ENCODE assay signal across 8 cellular contexts in the genomic region with DNA sequence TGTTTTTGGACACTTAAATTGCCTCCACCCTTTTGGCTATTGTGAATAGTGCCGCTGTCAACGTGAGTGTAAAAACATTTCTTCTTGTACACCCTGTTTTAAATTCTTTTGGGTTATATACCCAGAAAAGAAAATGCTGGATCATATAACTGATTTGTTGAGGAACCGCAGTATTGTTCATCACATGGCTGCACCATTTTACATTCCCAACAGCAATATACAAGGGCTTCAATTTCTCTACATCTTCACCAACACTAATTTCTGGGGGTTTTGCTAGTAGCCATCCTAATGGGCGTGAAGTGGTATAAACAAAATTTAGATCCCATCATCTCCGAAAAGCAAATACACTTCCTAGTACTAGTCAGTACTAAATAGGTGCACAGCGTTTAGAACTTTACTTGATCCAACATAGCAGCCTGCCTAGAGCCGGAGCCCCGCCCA. TPM values are rescaled to one million over a fixed set of nuclear protein-coding genes. Genes with fewer than 3 reads are reported as not detected.
A peak's percentile ranks its signal among the peaks of the same experiment; 100 is the strongest.
DNase-seq lines count a peak whose midpoint lies in the region; ATAC-seq and TF ChIP-seq lines count a peak whose summit lies in the region.

No MANE protein-coding gene starts in this region.

- H3K4me2 ChIP-seq in OCI-LY1 (ENCODE audit: low read length) (peak overlapping the region; percentile 76), trophoblast cell (ENCODE audit: low read length) (peak overlapping the region; percentile 57)

- H3K9ac ChIP-seq in OCI-LY1 (ENCODE audit: low read length) = peak overlapping the region; percentile 83
- no peak overlapping the region for H3K9ac ChIP-seq in trophoblast cell (ENCODE audit: low read length)

- no peak for DNase-seq in GM06990 (ENCODE audit: extremely low read depth, insufficient read length)
- no peak for DNase-seq in epithelial cell of esophagus (ENCODE audit: low read depth)
- no peak for DNase-seq in trophoblast cell
- no peak for DNase-seq in GM19240 (ENCODE audit: insufficient read length, low spot score)
- no peak for DNase-seq in HCEC 1CT

- H4K91ac ChIP-seq in trophoblast cell (ENCODE audit: low read depth, low read length) = peak overlapping the region; percentile 78

- H3K9me2 ChIP-seq in OCI-LY1 (ENCODE audit: low read depth, low read length) = no peaks in the 10 kb centered on the region

- H2AFZ ChIP-seq in OCI-LY1 (ENCODE audit: low read length) (peak overlapping the region; percentile 55), trophoblast cell (ENCODE audit: insufficient read depth, low read length, poor library complexity) (no peak overlapping the region)

- no peaks in the 10 kb centered on the region; the same call in none of the 2 replicates for H3K36me3 ChIP-seq in GM06990 (ENCODE audit: control insufficient read depth, insufficient read depth, low read length)
- peaks cover 17% of the 10 kb centered on the region; the same call in 1 of the 2 replicates for H3K36me3 ChIP-seq in OCI-LY1 (ENCODE audit: insufficient read depth, low read length)
- peaks cover 16 to 24% of the 10 kb centered on the region in 2 experiments for H3K36me3 ChIP-seq in trophoblast cell (ENCODE audit: control insufficient read depth in 1 of 2, insufficient read depth in 2 of 2, low read length in 2 of 2)

- H2BK12ac ChIP-seq in trophoblast cell (ENCODE audit: low read length) = no peak overlapping the region

- H3K18ac ChIP-seq in trophoblast cell (ENCODE audit: low read length) = no peak overlapping the region

- no peak overlapping the region for H3K23ac ChIP-seq in trophoblast cell (ENCODE audit: low read length)

- no peaks in the 10 kb centered on the region for H4K20me1 ChIP-seq in OCI-LY1 (ENCODE audit: insufficient read depth, low read length)

- TF ChIP-seq CTCF in GM06990 (IDR thresholded peaks at IDR 0.05; ENCODE audit: insufficient read depth, low read length, poor library complexity, severe bottlenecking) (no peak), OCI-LY1 (IDR thresholded peaks at IDR 0.05; ENCODE audit: low read length) (no peak), epithelial cell of esophagus (IDR thresholded peaks at IDR 0.05; ENCODE audit: insufficient read depth, low read depth, low read length, missing control alignments) (no peak)

- H3F3A ChIP-seq in OCI-LY1 (ENCODE audit: insufficient read depth, low read length) = no peaks in the 10 kb centered on the region

- peaks cover 29% of the 10 kb centered on the region for H3K4me1 ChIP-seq in OCI-LY1 (ENCODE audit: insufficient read depth, low read length, severe bottlenecking)
- H3K4me1 ChIP-seq in trophoblast cell (ENCODE audit: control insufficient read depth in 1 of 2, insufficient read depth in 2 of 2, low read length in 2 of 2) = peaks cover 0 to 2% of the 10 kb centered on the region in 2 experiments

- no peaks in the 10 kb centered on the region for H3K79me2 ChIP-seq in OCI-LY1 (ENCODE audit: insufficient read depth, low read length)
- peaks cover 8% of the 10 kb centered on the region for H3K79me2 ChIP-seq in trophoblast cell (ENCODE audit: control insufficient read depth, insufficient read depth, low read length, poor library complexity)

- no peaks in the 10 kb centered on the region for H3K27me3 ChIP-seq in GM06990 (replicated peaks; ENCODE audit: control insufficient read depth, insufficient read depth, low read length)
- no peaks in the 10 kb centered on the region for H3K27me3 ChIP-seq in OCI-LY1 (ENCODE audit: insufficient read depth, low read length)
- no peaks in the 10 kb centered on the region for H3K27me3 ChIP-seq in trophoblast cell (ENCODE audit: insufficient read depth, low read length)

- no CpG with 5 or more reads among the region's 8 CpGs for WGBS in trophoblast cell (ENCODE audit: extremely low coverage, insufficient coverage, insufficient read length)

- peak overlapping the region; percentile 84 for H3K4me3 ChIP-seq in GM06990 (replicated peaks; ENCODE audit: low read depth, low read length)
- H3K4me3 ChIP-seq in OCI-LY1 (ENCODE audit: low read depth, low read length, poor library complexity, severe bottlenecking) = peak overlapping the region; percentile 82
- peak overlapping the region; percentile 80 for H3K4me3 ChIP-seq in epithelial cell of esophagus (ENCODE audit: low read length)
- H3K4me3 ChIP-seq in trophoblast cell (ENCODE audit: low read depth, low read length) = peak overlapping the region; percentile 99

- H3K4ac ChIP-seq in trophoblast cell (ENCODE audit: low read depth, low read length) = no peak overlapping the region

- peak overlapping the region; percentile 89 for H4K12ac ChIP-seq in trophoblast cell (ENCODE audit: low read depth, low read length)

- peaks cover 6% of the 10 kb centered on the region for H3K79me1 ChIP-seq in trophoblast cell (ENCODE audit: low read length)

- no peak overlapping the region for H3K14ac ChIP-seq in trophoblast cell (ENCODE audit: low read length)

- H2AK5ac ChIP-seq in trophoblast cell (ENCODE audit: low read length) = no peak overlapping the region

- H4K8ac ChIP-seq in trophoblast cell (ENCODE audit: low read depth, low read length) = peak overlapping the region; percentile 93

- H3K9me3 ChIP-seq in OCI-LY1 (ENCODE audit: low read length) (no peaks in the 10 kb centered on the region), trophoblast cell (ENCODE audit: insufficient read depth, low read depth, low read length) (no peaks in the 10 kb centered on the region)

- H2BK5ac ChIP-seq in trophoblast cell (ENCODE audit: low read depth, low read length, poor library complexity) = no peak overlapping the region

- ATAC-seq in GM21390 (IDR thresholded peaks at IDR 0.05; ENCODE audit: unreplicated experiment) (no peak), esophagus mucosa (no peak)

- H2BK120ac ChIP-seq in trophoblast cell (ENCODE audit: insufficient read depth, low read length, poor library complexity) = no peak overlapping the region

- H3K27ac ChIP-seq in OCI-LY1 (ENCODE audit: low read depth, low read length, poor library complexity, severe bottlenecking) (peak overlapping the region; percentile 15), trophoblast cell (ENCODE audit: low read depth, low read length) (peak overlapping the region; percentile 94)

RNA-seq across cellular contexts. Expression of gene BPHL, which starts 0.6 kb away (rescaled TPM):
- polyA plus RNA-seq in trophoblast cell (2013) = 21.0 and 22.0 TPM in 2 replicates
- 27.0 TPM for total RNA-seq in esophagus mucosa

RNA-seq across cellular contexts. Expression of gene TUBB2A, which starts 39.4 kb away (rescaled TPM):
- 167 and 171 TPM in 2 replicates for polyA plus RNA-seq in trophoblast cell (2013)
- total RNA-seq in esophagus mucosa = 70.3 TPM

RNA-seq across cellular contexts. Expression of gene RIPK1, which starts 49.6 kb away (rescaled TPM):
- 14.0 and 14.2 TPM in 2 replicates for polyA plus RNA-seq in trophoblast cell (2013)
- total RNA-seq in esophagus mucosa = 16.2 TPM
